In genomic region chr6:149717255-149717587, GRCh38 we compare ENCODE assay signal across 8 cellular contexts. TPM values are rescaled to one million over a fixed set of nuclear protein-coding genes. Genes with fewer than 3 reads are reported as not detected.
A peak's percentile ranks its signal among the peaks of the same experiment; 100 is the strongest.
DNase-seq lines count a peak whose midpoint lies in the region; ATAC-seq and TF ChIP-seq lines count a peak whose summit lies in the region.

No MANE protein-coding gene starts in this region.

- H3K4me1 Mint-ChIP-seq in T-helper 17 cell: peaks cover 23% of the 10 kb centered on the region
- H3K4me1 Mint-ChIP-seq in stimulated activated memory B cell treated with anti-CD40 and anti-IgM and Interleukin-4, amounts not matched to agents 10 μg/mL and 1 μg/mL and 100 μg/mL, for 72 hours: peaks cover 20% of the 10 kb centered on the region

- intact Hi-C loops in right cardiac atrium (cut with DNase I): loop anchor here in 1 of 4 donors (10.0 kb wide), 1 partner anchor 72 kb away; the partner anchor contains the start of gene KATNA1

- DNase-seq in NCI-H345 treated with DMSO at 0.1 percent for 48 hours (lab: John Stamatoyannopoulos, UW; ENCODE audit: unreplicated experiment): peak; percentile 54
- DNase-seq in NCI-H345 (lab: John Stamatoyannopoulos, UW): no peak
- DNase-seq in T-helper 17 cell: no peak
- no peak for DNase-seq in right cardiac atrium
- DNase-seq in HPDE6-E6E7 (ENCODE audit: extremely low spot score): no peak
- DNase-seq in GM10248 (ENCODE audit: extremely low spot score): no peak
- no peak for DNase-seq in activated CD4-positive, CD25-positive, alpha-beta regulatory T cell (lab: John Stamatoyannopoulos, UW)

- WGBS in right cardiac atrium: 0% methylated on average over 9 of the region's 9 CpGs

- TF ChIP-seq CTCF in GM10248 (IDR thresholded peaks at IDR 0.05; ENCODE audit: control extremely low read depth, extremely low read depth, low read depth, missing control alignments): no peak

- CTCF ChIA-PET in GM10248 (lab: Yijun Ruan, JAX): interaction anchor here (1.0 to 2.7 kb wide), 7 partner anchors 11 to 157 kb away, joined by 3 to 11 read pairs (median 3); no protein-coding TSS in a partner anchor

- H3K27me3 ChIP-seq in right cardiac atrium (ENCODE audit: control insufficient read depth, insufficient read depth): no peaks in the 10 kb centered on the region

- H3K27ac ChIP-seq in right cardiac atrium (ENCODE audit: low read length): peak overlapping the region; percentile 98

- H3K27me3 Mint-ChIP-seq in T-helper 17 cell: no peaks in the 10 kb centered on the region
- H3K27me3 Mint-ChIP-seq in stimulated activated memory B cell treated with anti-CD40 and anti-IgM and Interleukin-4, amounts not matched to agents 10 μg/mL and 1 μg/mL and 100 μg/mL, for 72 hours: no peaks in the 10 kb centered on the region

- peak overlapping the region; percentile 79 for H3K4me3 ChIP-seq in right cardiac atrium (ENCODE audit: low read length)

- peaks cover 2% of the 10 kb centered on the region for H3K36me3 Mint-ChIP-seq in T-helper 17 cell (ENCODE audit: low read depth)
- H3K36me3 Mint-ChIP-seq in stimulated activated memory B cell treated with anti-CD40 and anti-IgM and Interleukin-4, amounts not matched to agents 10 μg/mL and 1 μg/mL and 100 μg/mL, for 72 hours: no peaks in the 10 kb centered on the region

- H3K4me3 Mint-ChIP-seq in T-helper 17 cell: peak overlapping the region; percentile 97
- peak overlapping the region; percentile 95 for H3K4me3 Mint-ChIP-seq in stimulated activated memory B cell treated with anti-CD40 and anti-IgM and Interleukin-4, amounts not matched to agents 10 μg/mL and 1 μg/mL and 100 μg/mL, for 72 hours

- ATAC-seq in T-helper 17 cell: no peak
- ATAC-seq in right cardiac atrium: no peak
- ATAC-seq in stimulated activated memory B cell treated with anti-CD40 and anti-IgM and Interleukin-4, amounts not matched to agents 10 μg/mL and 1 μg/mL and 100 μg/mL, for 72 hours: no peak

- no peaks in the 10 kb centered on the region for H3K4me1 ChIP-seq in right cardiac atrium (ENCODE audit: control insufficient read depth, insufficient read depth, low read length)

- peak overlapping the region; percentile 96 for H3K27ac Mint-ChIP-seq in T-helper 17 cell
- peak overlapping the region; percentile 97 for H3K27ac Mint-ChIP-seq in stimulated activated memory B cell treated with anti-CD40 and anti-IgM and Interleukin-4, amounts not matched to agents 10 μg/mL and 1 μg/mL and 100 μg/mL, for 72 hours

- H3K9me3 ChIP-seq in T-helper 17 cell (ENCODE audit: control insufficient read depth, low read length, poor library complexity, severe bottlenecking) (no peaks in the 10 kb centered on the region), right cardiac atrium (ENCODE audit: control insufficient read depth, low read length) (no peaks in the 10 kb centered on the region)

- H3K9me3 Mint-ChIP-seq in stimulated activated memory B cell treated with anti-CD40 and anti-IgM and Interleukin-4, amounts not matched to agents 10 μg/mL and 1 μg/mL and 100 μg/mL, for 72 hours: no peaks in the 10 kb centered on the region

- POLR2A ChIA-PET in GM10248 (lab: Yijun Ruan, JAX): interaction anchor here (0.6 kb wide), 1 partner anchor 18 kb away, joined by 3 read pairs; no protein-coding TSS in a partner anchor

RNA-seq across cellular contexts. Expression of gene LATS1, which starts 0.7 kb away (rescaled TPM):
- 10 to 100 TPM; 35.4 to 43.6 TPM for total RNA-seq in T-helper 17 cell
- 10 to 100 TPM; 13.5 to 19.0 (median 14.5) TPM for total RNA-seq in right cardiac atrium
- 4.8 TPM for polyA plus RNA-seq in right cardiac atrium

RNA-seq across cellular contexts. Expression of gene NUP43, which starts 29.1 kb away (rescaled TPM):
- total RNA-seq in T-helper 17 cell: 10 to 100 TPM; 13.7 to 16.3 TPM
- 10 to 100 TPM; 22.5 to 24.9 (median 23.6) TPM for total RNA-seq in right cardiac atrium
- polyA plus RNA-seq in right cardiac atrium: 11.8 TPM

RNA-seq across cellular contexts. Expression of gene PCMT1, which starts 32.3 kb away (rescaled TPM):
- total RNA-seq in T-helper 17 cell (10 to 100 TPM; 32.4 to 32.9 TPM), right cardiac atrium (100 to 1,000 TPM; 107 to 114 (median 111) TPM)
- 96.4 TPM for polyA plus RNA-seq in right cardiac atrium
